ENCODE assay signal across 8 cellular contexts in genomic region chr1:27489973-27490741, GRCh38. TPM values are rescaled to one million over a fixed set of nuclear protein-coding genes. Genes with fewer than 3 reads are reported as not detected.
A peak's percentile ranks its signal among the peaks of the same experiment; 100 is the strongest.
DNase-seq lines count a peak whose midpoint lies in the region; ATAC-seq and TF ChIP-seq lines count a peak whose summit lies in the region.

Gene WASF2 (minus strand): TSS chr1:27490167. CDS start chr1:27428890, 61,277 bp downstream.

- DNase-seq in DMS153 (lab: John Stamatoyannopoulos, UW) (peak; percentile 97), PC-9 (peak; percentile 87 to 96), epithelial cell of proximal tubule (ENCODE audit: low read depth) (peak; percentile 86), mucosa of gallbladder (ENCODE audit: low spot score) (peak; percentile 98)
- DNase-seq in Jurkat, Clone E6-1 (ENCODE audit: low read depth, low spot score) = peak; percentile 96
- peak; percentile 97 for DNase-seq in activated T-cell treated with anti-CD3 and anti-CD28 coated beads, Interleukin-2, amount 50 U/mL, for 1 hour
- peak; percentile 92 to 95 for DNase-seq in stimulated activated CD8-positive, alpha-beta memory T cell treated with anti-CD3 and anti-CD28 coated beads, Interleukin-4, amount 100 ng/mL, for 4 hours (ENCODE audit: low read depth in 2 of 2, low spot score in 1 of 2)

- peak within 1 kb of the TSS; percentile 83 for H3K4me2 ChIP-seq in PC-9

- peak; percentile 85 for ATAC-seq in GM21619 (IDR thresholded peaks at IDR 0.05; ENCODE audit: unreplicated experiment)

- no peaks in the 10 kb centered on the region for H3K36me3 ChIP-seq in PC-9 (ENCODE audit: low read depth)

- intact Hi-C loops in PC-9 (cut with micrococcal nuclease; ENCODE audit: unreplicated experiment) = loop anchor here (1.0 to 5.0 kb wide), 3 partner anchors 37 to 67 kb away; no protein-coding TSS in a partner anchor

- H3K9me3 ChIP-seq in PC-9 (ENCODE audit: insufficient read depth, low read depth) = no peaks in the 10 kb centered on the region

- no TSS peak for BruUV-seq in PC-9 (replicated peaks; lab: Mats Ljungman, UMichigan)

- CTCF ChIA-PET in PC-9 (lab: Charles Lee) = interaction anchor here (0.6 to 1.1 kb wide), 2 partner anchors 62 to 67 kb away, joined by 3 read pairs; no protein-coding TSS in a partner anchor

- peaks cover 10% of the 10 kb centered on the region; the same call in 1 of the 2 replicates for H3F3A ChIP-seq in PC-9 (ENCODE audit: insufficient read depth, low read depth)

- peak within 1 kb of the TSS; percentile 80 for H2AFZ ChIP-seq in PC-9

- peaks cover 40% of the 10 kb centered on the region for H3K79me2 ChIP-seq in PC-9 (ENCODE audit: low read depth)

- no peaks in the 10 kb centered on the region for H3K27me3 ChIP-seq in PC-9 (ENCODE audit: insufficient read depth, low read depth)

- peaks cover 16% of the 10 kb centered on the region for H4K20me1 ChIP-seq in PC-9 (ENCODE audit: insufficient read depth)

- H3K27ac ChIP-seq in PC-9 = peak within 1 kb of the TSS; percentile 94

- H3K4me1 ChIP-seq in PC-9 (replicated peaks; ENCODE audit: insufficient read depth) = peaks cover 11% of the 10 kb centered on the region

- POLR2A ChIA-PET in PC-9 (lab: Charles Lee; ENCODE audit: unreplicated experiment) = interaction anchor here (0.6 to 1.0 kb wide), 6 partner anchors 10 to 1179 kb away, joined by 3 to 17 read pairs (median 6); no protein-coding TSS in a partner anchor

- no peaks in the 10 kb centered on the region for H3K9me2 ChIP-seq in PC-9 (ENCODE audit: insufficient read depth)

- H3K4me3 ChIP-seq in Jurkat, Clone E6-1 (ENCODE audit: low read length) = peak within 1 kb of the TSS; percentile 99
- H3K4me3 ChIP-seq in PC-9 (peak within 1 kb of the TSS; percentile 88), epithelial cell of proximal tubule (ENCODE audit: low read depth, low read length) (peak within 1 kb of the TSS; percentile 100)

- TF ChIP-seq CTCF in PC-9 (conservative IDR thresholded peaks at IDR 0.05) (no peak), epithelial cell of proximal tubule (conservative IDR thresholded peaks at IDR 0.05; ENCODE audit: low read depth, low read length) (no peak)

RNA-seq across cellular contexts. Expression of gene WASF2, which starts in this region (rescaled TPM):
- 41.8 TPM for polyA plus RNA-seq in Jurkat, Clone E6-1 (2012; ENCODE audit: insufficient read depth, insufficient read length)
- total RNA-seq in PC-9 (2021) (96.5 and 134 TPM in 2 replicates), epithelial cell of proximal tubule (21.4 and 27.9 TPM in 2 replicates), mucosa of gallbladder (124 TPM)

Comparison
In these comparisons a context has a peak if more than half of its experiments do, and no peak if none do; other contexts are left out.
1. Peak in every context shown above with its lines: DNase-seq, ATAC-seq, H3K4me3 ChIP-seq and H3K27ac ChIP-seq.